In genomic region chr11:121299417-121299816, GRCh38 we compare ENCODE assay signal across 23 cellular contexts.
"Had no signal": no experiment of that assay in that cellular context is flagged by ENCODE, and none has a peak within 500 bp of the region (broad histone marks: within the 10 kb centered on the region; RNA-seq: fewer than 3 reads in every experiment).

No MANE protein-coding gene starts in this region.

- H3K9me3 ChIP-seq: neutrophil, ovary, psoas muscle, right atrium auricular region, tibial artery had no signal

- H3K27ac ChIP-seq: foreskin keratinocyte, neutrophil, ovary, psoas muscle, right atrium auricular region, tibial artery had no signal

- H3K27me3 Mint-ChIP-seq: activated CD4-positive, alpha-beta T cell treated with anti-CD3 and anti-CD28 coated beads, Interleukin-2, amount 10 ng/mL, durations not matched to agents 7 days and 5 days; activated CD8-positive, alpha-beta T cell treated with anti-CD3 and anti-CD28 coated beads for 36 hours; activated naive CD8-positive, alpha-beta T cell treated with anti-CD3 and anti-CD28 coated beads, Interleukin-2, amount 50 U/mL, for 24 hours; dendritic cell treated with granulocyte-macrophage colony-stimulating factor and Interleukin-4, amounts not matched to agents 40 ng/mL and 50 ng/mL, for 4 days; natural killer cell treated with Interleukin-12 subunit alpha and Interleukin-12 subunit beta and Interleukin-15 and Interleukin-18, amount 100 ng/mL, for 72 hours; stimulated activated naive CD8-positive, alpha-beta T cell treated with anti-CD3 and anti-CD28 coated beads, Interleukin-15, amount 100 ng/mL, for 72 hours had no signal

- H3K9me3 Mint-ChIP-seq: activated naive CD8-positive, alpha-beta T cell treated with anti-CD3 and anti-CD28 coated beads, Interleukin-2, amount 50 U/mL, for 24 hours; dendritic cell treated with granulocyte-macrophage colony-stimulating factor and Interleukin-4, amounts not matched to agents 40 ng/mL and 50 ng/mL, for 4 days; natural killer cell treated with Interleukin-12 subunit alpha and Interleukin-12 subunit beta and Interleukin-15 and Interleukin-18, amount 100 ng/mL, for 72 hours; stimulated activated effector memory CD8-positive, alpha-beta T cell treated with anti-CD3 and anti-CD28 coated beads, Interleukin-12 subunit alpha, Interleukin-12 subunit beta, amount 100 ng/mL, for 72 hours; stimulated activated naive CD8-positive, alpha-beta T cell treated with anti-CD3 and anti-CD28 coated beads, Interleukin-15, amount 100 ng/mL, for 72 hours had no signal

- H3K4me1 ChIP-seq: psoas muscle had no signal

- H3K36me3 ChIP-seq: neutrophil, ovary had no signal

- H3K27me3 ChIP-seq: foreskin keratinocyte, neutrophil, ovary, right atrium auricular region, tibial artery had no signal

- DNase-seq: activated CD4-positive, alpha-beta T cell treated with anti-CD3 and anti-CD28 coated beads, Interleukin-2, amount 10 ng/mL, durations not matched to agents 7 days and 5 days; activated CD8-positive, alpha-beta T cell treated with anti-CD3 and anti-CD28 coated beads for 36 hours; activated gamma-delta T cell; activated naive CD4-positive, alpha-beta T cell treated with anti-CD3 and anti-CD28 coated beads, Interleukin-2, amount 50 U/mL, for 16 hours; activated naive CD8-positive, alpha-beta T cell treated with anti-CD3 and anti-CD28 coated beads, Interleukin-2, amount 50 U/mL, for 24 hours; caudate nucleus; effector CD4-positive, alpha-beta T cell; erythroblast; hippocampal formation; left cardiac atrium; ovary; psoas muscle; stimulated activated CD4-positive, alpha-beta T cell treated with anti-CD3 and anti-CD28 coated beads, Interleukin-1b, Interleukin-23, amount 100 ng/mL, for 48 hours; stimulated activated naive CD8-positive, alpha-beta T cell treated with anti-CD3 and anti-CD28 coated beads, Interleukin-15, amount 100 ng/mL, for 72 hours; tibial artery had no signal

- H3K4me3 ChIP-seq: ovary, psoas muscle, right atrium auricular region, tibial artery had no signal

- H3K27ac Mint-ChIP-seq: activated CD4-positive, alpha-beta T cell treated with anti-CD3 and anti-CD28 coated beads, Interleukin-2, amount 10 ng/mL, durations not matched to agents 7 days and 5 days; activated naive CD8-positive, alpha-beta T cell treated with anti-CD3 and anti-CD28 coated beads, Interleukin-2, amount 50 U/mL, for 24 hours; activated T-helper 1 cell treated with anti-CD3 and anti-CD28 coated beads, Interleukin-12 subunit alpha, Interleukin-12 subunit beta, Interleukin-2, Interleukin-4 antibody, amounts not matched to agents 30 ng/mL and 10 ng/mL and 1 ng/mL, durations not matched to agents 14 hours and 24 hours and 36 hours; dendritic cell treated with granulocyte-macrophage colony-stimulating factor and Interleukin-4, amounts not matched to agents 40 ng/mL and 50 ng/mL, for 4 days; natural killer cell treated with Interleukin-12 subunit alpha and Interleukin-12 subunit beta and Interleukin-15 and Interleukin-18, amount 100 ng/mL, for 72 hours; stimulated activated effector memory CD8-positive, alpha-beta T cell treated with anti-CD3 and anti-CD28 coated beads, Interleukin-12 subunit alpha, Interleukin-12 subunit beta, amount 100 ng/mL, for 72 hours; stimulated activated naive CD8-positive, alpha-beta T cell treated with anti-CD3 and anti-CD28 coated beads, Interleukin-15, amount 100 ng/mL, for 72 hours had no signal

- H3K4me3 Mint-ChIP-seq: activated CD4-positive, alpha-beta T cell treated with anti-CD3 and anti-CD28 coated beads, Interleukin-2, amount 10 ng/mL, durations not matched to agents 7 days and 5 days; activated CD8-positive, alpha-beta T cell treated with anti-CD3 and anti-CD28 coated beads for 36 hours; activated naive CD8-positive, alpha-beta T cell treated with anti-CD3 and anti-CD28 coated beads, Interleukin-2, amount 50 U/mL, for 24 hours; activated T-helper 1 cell treated with anti-CD3 and anti-CD28 coated beads, Interleukin-12 subunit alpha, Interleukin-12 subunit beta, Interleukin-2, Interleukin-4 antibody, amounts not matched to agents 30 ng/mL and 10 ng/mL and 1 ng/mL, durations not matched to agents 14 hours and 24 hours and 36 hours; dendritic cell treated with granulocyte-macrophage colony-stimulating factor and Interleukin-4, amounts not matched to agents 40 ng/mL and 50 ng/mL, for 4 days; natural killer cell treated with Interleukin-12 subunit alpha and Interleukin-12 subunit beta and Interleukin-15 and Interleukin-18, amount 100 ng/mL, for 72 hours; stimulated activated effector memory CD8-positive, alpha-beta T cell treated with anti-CD3 and anti-CD28 coated beads, Interleukin-12 subunit alpha, Interleukin-12 subunit beta, amount 100 ng/mL, for 72 hours; stimulated activated naive CD8-positive, alpha-beta T cell treated with anti-CD3 and anti-CD28 coated beads, Interleukin-15, amount 100 ng/mL, for 72 hours had no signal

- FAIRE-seq: endometrium had no signal
